Comparison of ENCODE assay signal across 8 cellular contexts in the genomic region with DNA sequence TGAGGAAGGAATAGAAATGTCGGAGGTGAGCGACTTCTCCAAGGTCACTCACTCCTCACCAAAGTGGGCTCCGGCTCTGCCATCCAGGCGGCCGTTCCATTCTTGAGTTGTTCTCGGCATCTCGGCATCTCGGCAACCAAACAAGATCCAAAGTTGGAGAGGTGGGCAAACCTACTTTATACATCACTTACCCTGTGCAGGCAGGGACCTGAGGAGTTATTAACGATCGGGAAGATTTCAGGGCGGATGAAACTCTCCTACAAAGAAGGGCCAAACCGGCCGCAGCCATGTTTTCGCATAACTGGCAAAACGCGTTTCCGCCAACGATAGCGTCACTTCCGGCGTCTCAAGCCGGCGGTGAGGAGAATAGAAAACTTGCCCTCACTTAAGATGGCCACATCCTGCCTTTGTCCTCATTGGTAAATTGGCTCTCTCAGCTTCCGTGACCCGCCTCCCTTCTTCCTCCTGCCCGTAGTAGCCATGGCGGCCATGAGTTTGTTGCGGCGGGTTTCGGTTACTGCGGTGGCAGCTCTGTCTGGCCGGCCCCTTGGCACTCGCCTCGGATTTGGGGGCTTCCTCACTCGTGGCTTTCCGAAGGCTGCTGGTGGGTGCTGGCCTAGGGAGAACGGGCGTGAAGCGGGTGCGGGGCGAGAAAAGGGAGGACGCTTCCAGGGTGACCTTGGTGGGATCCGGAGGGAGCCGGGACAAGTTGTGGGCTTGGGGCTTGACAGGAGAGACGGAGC. TPM values are rescaled to one million over a fixed set of nuclear protein-coding genes. Genes with fewer than 3 reads are reported as not detected.
DNase-seq lines count a peak whose midpoint lies in the region; ATAC-seq, FAIRE-seq and TF ChIP-seq lines count a peak whose summit lies in the region.

A gene (minus strand): TSS at position 303 of the 743 bp plus-strand sequence. CDS start 14 bp downstream, at position 289.
A gene (plus strand): TSS at position 459 of the 743 bp plus-strand sequence. CDS start 22 bp downstream, at position 481.

- no peak for TF ChIP-seq RAD21 in H1 (IDR thresholded peaks at IDR 0.05 in 1 of 2, conservative IDR thresholded peaks at IDR 0.05 in 1 of 2; ENCODE audit: low read depth in 2 of 2, low read length in 2 of 2)

- POLR2A ChIA-PET in H1 (lab: Charles Lee; ENCODE audit: partially characterized antibody): interaction anchor here (0.7 to 1.4 kb wide), 13 partner anchors 10 to 258 kb away, joined by 3 to 7 read pairs (median 3); a partner anchor contains a TSS

- no peaks in the 10 kb centered on the region for H3K9me3 ChIP-seq in H1 (ENCODE audit: insufficient read depth in 2 of 2, low read depth in 1 of 2, low read length in 1 of 2)

- WGBS in H1 (ENCODE audit: extremely low coverage in 1 of 2, insufficient coverage in 1 of 2, insufficient read length in 1 of 2, insufficient replicate concordance in 2 of 2, low coverage in 1 of 2, low lambda C conversion rate in 2 of 2, missing lambda C conversion rate in 1 of 2), 2 experiments: 1% methylated on average over 38 of the region's 45 CpGs; no CpG with 5 or more reads in 1 of the 2 experiments

- peak within 1 kb of the TSS; percentile 93 for H3K27ac ChIP-seq in H1 (ENCODE audit: low read depth, low read length)

- H2AFZ ChIP-seq in H1 (ENCODE audit: low read length): peak within 1 kb of the TSS; percentile 79

- H2BK5ac ChIP-seq in H1 (ENCODE audit: low read depth, low read length): peak within 1 kb of the TSS; percentile 94

- CTCF ChIA-PET in H1 (lab: Charles Lee; ENCODE audit: partially characterized antibody): interaction anchor here (0.6 to 1.2 kb wide), 4 partner anchors 11 to 248 kb away, joined by 3 read pairs; no protein-coding TSS in a partner anchor

- H3K27me3 ChIP-seq in H1 (replicated peaks in 1 of 4; ENCODE audit: control insufficient read depth in 3 of 4, extremely low read depth in 1 of 4, insufficient read depth in 3 of 4, low read length in 3 of 4): no peaks in the 10 kb centered on the region

- no peak within 1 kb of the TSS for H2BK15ac ChIP-seq in H1 (ENCODE audit: low read length)

- no peaks in the 10 kb centered on the region for H3K9me3 Mint-ChIP-seq in memory B cell

- H2BK20ac ChIP-seq in H1 (ENCODE audit: low read length): no peak within 1 kb of the TSS

- H4K8ac ChIP-seq in H1 (ENCODE audit: extremely low read depth, insufficient read depth, low read length): peak within 1 kb of the TSS; percentile 98; the same call in 1 of the 2 replicates

- H3K9ac ChIP-seq in H1 (replicated peaks in 1 of 4; ENCODE audit: extremely low read depth in 1 of 4, low read depth in 3 of 4, low read length in 3 of 4): peak within 1 kb of the TSS; percentile 98 to 100 (median 98)

- no peaks in the 10 kb centered on the region for H4K20me1 ChIP-seq in H1 (replicated peaks in 1 of 2; ENCODE audit: control insufficient read depth in 1 of 2, insufficient read depth in 2 of 2, low read length in 2 of 2)

- peak within 1 kb of the TSS; percentile 88 for H4K5ac ChIP-seq in H1 (ENCODE audit: insufficient read length, low read depth, low read length)

- peak within 1 kb of the TSS; percentile 90; the same call in 1 of the 2 replicates for H2BK12ac ChIP-seq in H1 (ENCODE audit: low read depth, low read length)

- no peaks in the 10 kb centered on the region for H3K79me1 ChIP-seq in H1 (ENCODE audit: low read depth, low read length)

- peaks cover 11% of the 10 kb centered on the region for H3K36me3 Mint-ChIP-seq in memory B cell

- TF ChIP-seq POLR2A in H1 (IDR thresholded peaks at IDR 0.05; ENCODE audit: control extremely low read depth in 1 of 2, low read depth in 2 of 2, low read length in 2 of 2): peak; percentile 99

- DNase-seq in COLO829 (ENCODE audit: low spot score): peak; percentile 98
- DNase-seq in HTR-8/SVneo (ENCODE audit: insufficient read length, low spot score): peak; percentile 92
- peak; percentile 98 for DNase-seq in NOMO-1 treated with dmso at 0.1 percent for 144 hours (lab: John Stamatoyannopoulos, UW; ENCODE audit: unreplicated experiment)
- peak; percentile 68 to 78 (median 78) for DNase-seq in activated CD8-positive, alpha-beta memory T cell treated with anti-CD3 and anti-CD28 coated beads for 48 hours (ENCODE audit: low read depth in 2 of 3, low spot score in 2 of 3)
- DNase-seq in H1 (ENCODE audit: low read depth in 1 of 2, low spot score in 2 of 2): peak; percentile 81 to 92
- peak; percentile 82 to 89 for DNase-seq in memory B cell (ENCODE audit: low spot score in 2 of 2)
- peak; percentile 84 for DNase-seq in stimulated activated CD8-positive, alpha-beta memory T cell treated with anti-CD3 and anti-CD28 coated beads, Interleukin-12 subunit alpha, Interleukin-12 subunit beta, amount 100 ng/mL, for 24 hours (ENCODE audit: extremely low read depth)

- H3K23me2 ChIP-seq in H1 (ENCODE audit: low read depth, low read length): peaks cover 4% of the 10 kb centered on the region

- H3K4me3 ChIP-seq in H1 (ENCODE audit: extremely low read depth in 1 of 4, insufficient read depth in 2 of 4, low read depth in 3 of 4, low read length in 4 of 4): peak within 1 kb of the TSS; percentile 81 to 98 (median 98)

- peak within 1 kb of the TSS; percentile 99 for H3K27ac Mint-ChIP-seq in memory B cell

- peak within 1 kb of the TSS; percentile 82 for H3K4ac ChIP-seq in H1 (replicated peaks; ENCODE audit: insufficient read length, low read depth, low read length)

- peak; percentile 97 for ATAC-seq in GM21367 (IDR thresholded peaks at IDR 0.05; ENCODE audit: unreplicated experiment)
- ATAC-seq in memory B cell (ENCODE audit: low read depth): peak; percentile 94

- H3K56ac ChIP-seq in H1 (replicated peaks; ENCODE audit: insufficient read length, low read depth, low read length): peak within 1 kb of the TSS; percentile 88

- H2BK120ac ChIP-seq in H1 (replicated peaks; ENCODE audit: low read depth, low read length): no peak within 1 kb of the TSS

- H2AK5ac ChIP-seq in H1 (ENCODE audit: low read depth, low read length): no peak within 1 kb of the TSS

- H3K36me3 ChIP-seq in H1 (ENCODE audit: control insufficient read depth in 2 of 4, insufficient read depth in 4 of 4, low read length in 3 of 4): peaks cover 4 to 34% (median 17%) of the 10 kb centered on the region in 4 experiments; a peak in 6 of 8 replicates

- H3K14ac ChIP-seq in H1 (ENCODE audit: insufficient read length): no peak within 1 kb of the TSS

- no peaks in the 10 kb centered on the region for H3K4me1 ChIP-seq in H1 (replicated peaks in 1 of 4; ENCODE audit: control insufficient read depth in 3 of 4, insufficient read depth in 4 of 4, low read length in 3 of 4)

- H3K18ac ChIP-seq in H1 (ENCODE audit: extremely low read depth, low read length): peak within 1 kb of the TSS; percentile 91

- H4K91ac ChIP-seq in H1 (replicated peaks; ENCODE audit: insufficient read length, low read length): peak within 1 kb of the TSS; percentile 59

- peaks cover 0 to 46% of the 10 kb centered on the region in 2 experiments; a peak in 2 of 4 replicates for H3K79me2 ChIP-seq in H1 (ENCODE audit: control insufficient read depth in 1 of 2, insufficient read depth in 2 of 2, low read length in 2 of 2)

- peak within 1 kb of the TSS; percentile 100 for H3K4me3 Mint-ChIP-seq in memory B cell

- peaks cover 31% of the 10 kb centered on the region for H3K4me1 Mint-ChIP-seq in memory B cell

- H3K23ac ChIP-seq in H1 (ENCODE audit: insufficient read length): no peak within 1 kb of the TSS

- H3K4me2 ChIP-seq in H1 (ENCODE audit: insufficient read depth in 1 of 2, low read depth in 2 of 2, low read length in 2 of 2): peak within 1 kb of the TSS; percentile 79 to 98

- no peak for TF ChIP-seq EP300 in H1 (IDR thresholded peaks at IDR 0.05; ENCODE audit: borderline replicate concordance in 1 of 2, low read depth in 2 of 2, low read length in 2 of 2)

- no peaks in the 10 kb centered on the region for H3K27me3 Mint-ChIP-seq in memory B cell

- no peak for TF ChIP-seq CTCF in H1 (IDR thresholded peaks at IDR 0.05; ENCODE audit: control extremely low read depth in 1 of 3, insufficient read depth in 1 of 3, low read depth in 1 of 3, low read length in 3 of 3)

- peak; percentile 93 for FAIRE-seq in HTR-8/SVneo (lab: Jason Lieb, UNC)
- FAIRE-seq in H1 (lab: Jason Lieb, UNC): peak; percentile 68

TF ChIP-seq in H1, 55 proteins besides CTCF, POLR2A, EP300 and RAD21 (continues in another document):
- TF ChIP-seq SIX5 (IDR thresholded peaks at IDR 0.05; ENCODE audit: low read depth, low read length): peak; percentile 41
- peak; percentile 49 to 83; a peak in 3 of 4 replicates for TF ChIP-seq SIN3A (conservative IDR thresholded peaks at IDR 0.05 in 1 of 2, IDR thresholded peaks at IDR 0.05 in 1 of 2; ENCODE audit: low read depth in 1 of 2, low read length in 2 of 2)
- TF ChIP-seq YY1 (IDR thresholded peaks at IDR 0.05; ENCODE audit: low read depth, low read length): peak; percentile 100
- TF ChIP-seq CREB1 (IDR thresholded peaks at IDR 0.05): peak; percentile 94
- 0 out of 2 replicates have a peak, but pooled peaks have one; percentile 53 for TF ChIP-seq TEAD4 (IDR thresholded peaks at IDR 0.05; ENCODE audit: low read depth, low read length)
- TF ChIP-seq SP4 (IDR thresholded peaks at IDR 0.05; ENCODE audit: low read length): peak; percentile 82; the same call in 1 of the 2 replicates
- peak; percentile 95 for TF ChIP-seq GABPA (IDR thresholded peaks at IDR 0.05; ENCODE audit: borderline replicate concordance, insufficient read depth, low read length)
- no peak for TF ChIP-seq RXRA (IDR thresholded peaks at IDR 0.05; ENCODE audit: insufficient read depth, low read depth, low read length)
- peak; percentile 89 for TF ChIP-seq ASH2L (IDR thresholded peaks at IDR 0.05; ENCODE audit: low read length)

RNA-seq across cellular contexts. Expression of the first gene that starts in this region (rescaled TPM):
- total RNA-seq in H1 (2021; fragmentation: NEBNext Ultra II Directional; extraction: Animal tissue kit (Norgen Biotek cat#: 25700)): 76.6 and 81.4 TPM in 2 replicates
- 12.2 and 26.1 TPM in 2 replicates for polyA plus RNA-seq in H1 (2011; rRNA removed)
- 43.0 TPM for polyA plus RNA-seq in H1 (2011; cell fraction: cytosol; rRNA removed)
- 8.4 TPM for polyA plus RNA-seq in H1 (2011; cell fraction: nucleus; rRNA removed)
- polyA plus RNA-seq in H1 (2012, experiment 1 of 2): 48.2 to 95.1 TPM (median 61.8 TPM) in 4 replicates
- 17.6 TPM for polyA plus RNA-seq in H1 (2012, experiment 2 of 2)
- 111 TPM for polyA plus RNA-seq in H1 (2013, experiment 1 of 2)
- 114 TPM for polyA plus RNA-seq in H1 (2013, experiment 2 of 2)
- 10.4 and 13.5 TPM in 2 replicates for polyA minus RNA-seq in H1 (2011; rRNA and poly(A)+ RNA removed)
- polyA minus RNA-seq in H1 (2011; cell fraction: cytosol; rRNA and poly(A)+ RNA removed): 10.6 TPM
- 16.0 TPM for polyA minus RNA-seq in H1 (2011; cell fraction: nucleus; rRNA and poly(A)+ RNA removed)

RNA-seq across cellular contexts. Expression of the second gene that starts in this region (rescaled TPM):
- total RNA-seq in H1 (2021; fragmentation: NEBNext Ultra II Directional; extraction: Animal tissue kit (Norgen Biotek cat#: 25700)): 74.1 and 85.8 TPM in 2 replicates
- polyA plus RNA-seq in H1 (2011; rRNA removed): 16.4 and 46.1 TPM in 2 replicates
- 36.7 TPM for polyA plus RNA-seq in H1 (2011; cell fraction: cytosol; rRNA removed)
- polyA plus RNA-seq in H1 (2011; cell fraction: nucleus; rRNA removed): 6.3 TPM
- 28.0 to 59.9 TPM (median 44.3 TPM) in 4 replicates for polyA plus RNA-seq in H1 (2012, experiment 1 of 2)
- polyA plus RNA-seq in H1 (2012, experiment 2 of 2): 21.5 TPM
- polyA plus RNA-seq in H1 (2013, experiment 1 of 2): 84.1 TPM
- polyA plus RNA-seq in H1 (2013, experiment 2 of 2): 84.7 TPM
- 5.3 and 5.4 TPM in 2 replicates for polyA minus RNA-seq in H1 (2011; rRNA and poly(A)+ RNA removed)
- 14.7 TPM for polyA minus RNA-seq in H1 (2011; cell fraction: cytosol; rRNA and poly(A)+ RNA removed)
- 7.5 TPM for polyA minus RNA-seq in H1 (2011; cell fraction: nucleus; rRNA and poly(A)+ RNA removed)

Comparison
In these comparisons a context has a peak if more than half of its experiments do, and no peak if none do; other contexts are left out.
1. Peak in every context shown above with its lines: DNase-seq, ATAC-seq, H3K4me3 ChIP-seq and H3K27ac ChIP-seq.